ENCODE assay signal across 34 cellular contexts in the genomic region with DNA sequence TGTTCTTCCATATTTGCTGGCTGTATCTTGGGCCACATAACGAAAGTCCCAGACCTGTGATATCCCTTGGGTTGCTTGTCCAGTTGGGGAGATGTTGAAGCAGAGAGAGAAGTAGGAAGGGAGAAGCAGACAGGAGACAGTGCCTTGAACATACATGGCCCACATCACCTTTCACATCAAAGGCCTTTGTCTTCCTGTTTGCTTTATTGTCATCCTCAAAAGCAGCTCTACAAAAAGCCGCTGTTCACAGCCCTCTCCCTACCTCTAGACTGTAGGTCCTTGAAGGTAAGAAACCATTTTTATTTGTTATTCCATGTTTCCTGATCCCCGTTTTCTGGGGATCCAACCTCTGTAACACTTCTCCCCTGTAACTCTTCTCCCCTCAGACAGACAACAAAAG. TPM values are rescaled to one million over a fixed set of nuclear protein-coding genes. Genes with fewer than 3 reads are reported as not detected.
"Had no signal": no experiment of that assay in that cellular context is flagged by ENCODE, and none has a peak within 500 bp of the region (broad histone marks: within the 10 kb centered on the region; RNA-seq: fewer than 3 reads in every experiment).

No MANE protein-coding gene starts in this region.

- H3K4me3 ChIP-seq: adrenal gland, esophagus muscularis mucosa, gastrocnemius medialis, heart left ventricle had no signal

- H3K27ac Mint-ChIP-seq: activated CD4-positive, alpha-beta memory T cell treated with anti-CD3 and anti-CD28 coated beads for 36 hours; activated CD8-positive, alpha-beta memory T cell treated with anti-CD3 and anti-CD28 coated beads, Interleukin-2, amount 10 ng/mL, durations not matched to agents 7 days and 5 days; activated CD8-positive, alpha-beta T cell treated with anti-CD3 and anti-CD28 coated beads, Interleukin-2, amount 10 ng/mL, durations not matched to agents 7 days and 5 days; activated naive CD4-positive, alpha-beta T cell treated with anti-CD3 and anti-CD28 coated beads for 36 hours; activated naive CD4-positive, alpha-beta T cell treated with anti-CD3 and anti-CD28 coated beads, Interleukin-2, amount 50 U/mL, for 24 hours; activated naive CD8-positive, alpha-beta T cell treated with anti-CD3 and anti-CD28 coated beads for 36 hours; activated naive CD8-positive, alpha-beta T cell treated with anti-CD3 and anti-CD28 coated beads, Interleukin-2, amount 50 U/mL, for 24 hours; activated T-helper 1 cell treated with anti-CD3 and anti-CD28 coated beads, Interleukin-12 subunit alpha, Interleukin-12 subunit beta, Interleukin-2, Interleukin-4 antibody, amounts not matched to agents 30 ng/mL and 10 ng/mL and 1 ng/mL, durations not matched to agents 14 hours and 24 hours and 36 hours; activated T-helper 2 cell treated with anti-CD3 and anti-CD28 coated beads, Interferon-gamma antibody, Interleukin-2, Interleukin-4, amounts not matched to agents 10 μg/mL and 5 μg/mL and 100 μg/mL, durations not matched to agents 14 hours and 24 hours and 36 hours; brain; effector memory CD8-positive, alpha-beta T cell had no signal

- H3K9me3 Mint-ChIP-seq: activated CD4-positive, alpha-beta memory T cell treated with anti-CD3 and anti-CD28 coated beads for 36 hours; activated naive CD4-positive, alpha-beta T cell treated with anti-CD3 and anti-CD28 coated beads for 36 hours; activated naive CD4-positive, alpha-beta T cell treated with anti-CD3 and anti-CD28 coated beads, Interleukin-2, amount 50 U/mL, for 24 hours; activated naive CD8-positive, alpha-beta T cell treated with anti-CD3 and anti-CD28 coated beads for 36 hours; activated naive CD8-positive, alpha-beta T cell treated with anti-CD3 and anti-CD28 coated beads, Interleukin-2, amount 50 U/mL, for 24 hours; activated T-helper 2 cell treated with anti-CD3 and anti-CD28 coated beads, Interferon-gamma antibody, Interleukin-2, Interleukin-4, amounts not matched to agents 10 μg/mL and 5 μg/mL and 100 μg/mL, durations not matched to agents 14 hours and 24 hours and 36 hours; effector memory CD8-positive, alpha-beta T cell had no signal

- H3K36me3 Mint-ChIP-seq: activated CD4-positive, alpha-beta memory T cell treated with anti-CD3 and anti-CD28 coated beads for 36 hours; activated CD8-positive, alpha-beta memory T cell treated with anti-CD3 and anti-CD28 coated beads, Interleukin-2, amount 10 ng/mL, durations not matched to agents 7 days and 5 days; activated naive CD4-positive, alpha-beta T cell treated with anti-CD3 and anti-CD28 coated beads, Interleukin-2, amount 50 U/mL, for 24 hours; activated naive CD8-positive, alpha-beta T cell treated with anti-CD3 and anti-CD28 coated beads for 36 hours; brain had no signal

- H3K4me1 ChIP-seq: adrenal gland, esophagus muscularis mucosa, foreskin keratinocyte, gastrocnemius medialis, heart left ventricle had no signal

- H3K27me3 Mint-ChIP-seq: activated CD4-positive, alpha-beta memory T cell treated with anti-CD3 and anti-CD28 coated beads for 36 hours; activated CD8-positive, alpha-beta memory T cell treated with anti-CD3 and anti-CD28 coated beads, Interleukin-2, amount 10 ng/mL, durations not matched to agents 7 days and 5 days; activated naive CD4-positive, alpha-beta T cell treated with anti-CD3 and anti-CD28 coated beads, Interleukin-2, amount 50 U/mL, for 24 hours; activated naive CD8-positive, alpha-beta T cell treated with anti-CD3 and anti-CD28 coated beads for 36 hours; activated naive CD8-positive, alpha-beta T cell treated with anti-CD3 and anti-CD28 coated beads, Interleukin-2, amount 50 U/mL, for 24 hours; brain; effector memory CD8-positive, alpha-beta T cell had no signal

- H3K9me3 ChIP-seq: adrenal gland, esophagus muscularis mucosa, gastrocnemius medialis, heart left ventricle had no signal

- DNase-seq: activated CD4-positive, alpha-beta memory T cell treated with anti-CD3 and anti-CD28 coated beads for 36 hours; activated CD4-positive, alpha-beta T cell treated with anti-CD3 and anti-CD28 coated beads for 1 hour; activated CD4-positive, alpha-beta T cell treated with anti-CD3 and anti-CD28 coated beads for 48 hours; activated CD4-positive, CD25-positive, alpha-beta regulatory T cell; activated CD8-positive, alpha-beta memory T cell treated with anti-CD3 and anti-CD28 coated beads, Interleukin-2, amount 10 ng/mL, durations not matched to agents 7 days and 5 days; activated CD8-positive, alpha-beta memory T cell treated with anti-CD3 and anti-CD28 coated beads, Interleukin-2, amount 50 U/mL, for 4 hours; activated CD8-positive, alpha-beta T cell treated with anti-CD3 and anti-CD28 coated beads, Interleukin-2, amount 10 ng/mL, durations not matched to agents 7 days and 5 days; activated effector memory CD4-positive, alpha-beta T cell treated with anti-CD3 and anti-CD28 coated beads, Interleukin-2, amount 50 U/mL, for 16 hours; activated naive CD4-positive, alpha-beta T cell treated with anti-CD3 and anti-CD28 coated beads for 36 hours; activated naive CD8-positive, alpha-beta T cell treated with anti-CD3 and anti-CD28 coated beads for 36 hours; activated naive CD8-positive, alpha-beta T cell treated with anti-CD3 and anti-CD28 coated beads, Interleukin-2, amount 50 U/mL, for 24 hours; activated T-cell treated with anti-CD3 and anti-CD28 coated beads, Interleukin-2, amount 50 U/mL, for 1 hour; activated T-cell treated with anti-CD3 and anti-CD28 coated beads, Interleukin-2, amount 50 U/mL, for 48 hours; adrenal gland; amygdala; aorta; caudate nucleus; cortex of kidney; dermis blood vessel endothelial cell; effector CD4-positive, alpha-beta T cell; effector memory CD8-positive, alpha-beta T cell; erythroblast; foreskin keratinocyte; gastrocnemius medialis; glutamatergic neuron; heart left ventricle had no signal

- FAIRE-seq: colon had no signal

- ATAC-seq: activated CD8-positive, alpha-beta memory T cell treated with anti-CD3 and anti-CD28 coated beads, Interleukin-2, amount 10 ng/mL, durations not matched to agents 7 days and 5 days; activated CD8-positive, alpha-beta T cell treated with anti-CD3 and anti-CD28 coated beads, Interleukin-2, amount 10 ng/mL, durations not matched to agents 7 days and 5 days; activated naive CD8-positive, alpha-beta T cell treated with anti-CD3 and anti-CD28 coated beads, Interleukin-2, amount 50 U/mL, for 24 hours; effector memory CD8-positive, alpha-beta T cell; foreskin keratinocyte; gastrocnemius medialis; heart left ventricle had no signal

- H3K4me3 Mint-ChIP-seq: activated CD4-positive, alpha-beta memory T cell treated with anti-CD3 and anti-CD28 coated beads for 36 hours; activated CD8-positive, alpha-beta memory T cell treated with anti-CD3 and anti-CD28 coated beads, Interleukin-2, amount 10 ng/mL, durations not matched to agents 7 days and 5 days; activated CD8-positive, alpha-beta T cell treated with anti-CD3 and anti-CD28 coated beads, Interleukin-2, amount 10 ng/mL, durations not matched to agents 7 days and 5 days; activated naive CD4-positive, alpha-beta T cell treated with anti-CD3 and anti-CD28 coated beads for 36 hours; activated naive CD4-positive, alpha-beta T cell treated with anti-CD3 and anti-CD28 coated beads, Interleukin-2, amount 50 U/mL, for 24 hours; activated naive CD8-positive, alpha-beta T cell treated with anti-CD3 and anti-CD28 coated beads for 36 hours; activated naive CD8-positive, alpha-beta T cell treated with anti-CD3 and anti-CD28 coated beads, Interleukin-2, amount 50 U/mL, for 24 hours; activated T-helper 1 cell treated with anti-CD3 and anti-CD28 coated beads, Interleukin-12 subunit alpha, Interleukin-12 subunit beta, Interleukin-2, Interleukin-4 antibody, amounts not matched to agents 30 ng/mL and 10 ng/mL and 1 ng/mL, durations not matched to agents 14 hours and 24 hours and 36 hours; brain; effector memory CD8-positive, alpha-beta T cell had no signal

- H3K36me3 ChIP-seq: adrenal gland, esophagus muscularis mucosa, gastrocnemius medialis, heart left ventricle had no signal

- H3K27ac ChIP-seq: adrenal gland, esophagus muscularis mucosa, foreskin keratinocyte, gastrocnemius medialis, heart left ventricle had no signal

- H3K27me3 ChIP-seq: esophagus muscularis mucosa, foreskin keratinocyte, gastrocnemius medialis had no signal

- H3K4me1 Mint-ChIP-seq: activated CD8-positive, alpha-beta memory T cell treated with anti-CD3 and anti-CD28 coated beads, Interleukin-2, amount 10 ng/mL, durations not matched to agents 7 days and 5 days; brain had no signal

RNA-seq across cellular contexts. Expression of gene USP26, which starts 14.9 kb away (rescaled TPM):
- total RNA-seq: activated CD4-positive, alpha-beta memory T cell treated with anti-CD3 and anti-CD28 coated beads for 36 hours; activated CD8-positive, alpha-beta memory T cell treated with anti-CD3 and anti-CD28 coated beads for 36 hours; activated CD8-positive, alpha-beta memory T cell treated with anti-CD3 and anti-CD28 coated beads, Interleukin-2, amount 10 ng/mL, durations not matched to agents 7 days and 5 days; activated CD8-positive, alpha-beta T cell treated with anti-CD3 and anti-CD28 coated beads, Interleukin-2, amount 10 ng/mL, durations not matched to agents 7 days and 5 days; activated naive CD4-positive, alpha-beta T cell treated with anti-CD3 and anti-CD28 coated beads for 36 hours; activated naive CD8-positive, alpha-beta T cell treated with anti-CD3 and anti-CD28 coated beads for 36 hours; activated T-helper 1 cell treated with anti-CD3 and anti-CD28 coated beads, Interleukin-12 subunit alpha, Interleukin-12 subunit beta, Interleukin-2, Interleukin-4 antibody, amounts not matched to agents 30 ng/mL and 10 ng/mL and 1 ng/mL, durations not matched to agents 14 hours and 24 hours and 36 hours; activated T-helper 2 cell treated with anti-CD3 and anti-CD28 coated beads, Interferon-gamma antibody, Interleukin-2, Interleukin-4, amounts not matched to agents 10 μg/mL and 5 μg/mL and 100 μg/mL, durations not matched to agents 14 hours and 24 hours and 36 hours; adrenal gland; aorta; dermis blood vessel endothelial cell; esophagus muscularis mucosa; foreskin keratinocyte; gastrocnemius medialis; heart left ventricle; T-helper 1 cell treated with Interleukin-12 subunit alpha and Interleukin-12 subunit beta and Interleukin-4 antibody, amounts not matched to agents 30 ng/mL and 1 ng/mL, for 36 hours had no signal
- polyA plus RNA-seq: adrenal gland, aorta, foreskin keratinocyte, heart left ventricle had no signal
